9 cellular contexts compared by ENCODE assay signal in the genomic region with DNA sequence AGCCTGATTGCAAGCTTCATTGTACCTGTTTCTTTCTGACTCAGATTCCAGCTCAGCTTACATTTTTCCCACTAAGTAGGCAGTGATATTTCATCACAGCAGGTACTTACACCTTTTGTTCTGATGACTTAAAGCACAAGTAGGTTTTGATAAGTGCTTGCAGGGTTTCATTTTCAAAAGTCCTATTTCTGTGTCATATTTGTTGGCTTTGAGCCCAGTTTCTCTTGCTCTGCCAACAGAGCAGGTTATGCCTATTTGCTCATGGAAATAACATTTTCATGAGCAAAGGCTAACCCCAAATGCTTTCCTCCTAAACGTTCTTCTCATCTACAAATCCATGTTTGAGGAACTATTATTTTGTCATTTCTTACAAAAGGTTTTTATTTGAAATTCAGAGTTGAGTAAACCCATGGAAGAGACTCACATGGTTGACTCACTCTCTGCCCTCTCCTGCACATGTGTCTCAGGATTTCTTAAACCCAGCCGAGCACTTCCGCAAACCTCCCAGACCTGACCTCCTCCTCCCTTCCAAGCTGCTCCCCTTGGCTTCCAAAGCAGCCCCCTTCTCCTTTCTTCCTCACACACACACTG. TPM values are rescaled to one million over a fixed set of nuclear protein-coding genes. Genes with fewer than 3 reads are reported as not detected.
DNase-seq lines count a peak whose midpoint lies in the region; ATAC-seq and TF ChIP-seq lines count a peak whose summit lies in the region.
"Had no signal": no experiment of that assay in that cellular context is flagged by ENCODE, and none has a peak within 500 bp of the region (broad histone marks: within the 10 kb centered on the region; RNA-seq: fewer than 3 reads in every experiment).

No MANE protein-coding gene starts in this region.

- H3K36me3 ChIP-seq in liver (ENCODE audit: control insufficient read depth in 4 of 4, insufficient read depth in 3 of 4, low read depth in 1 of 4, low read length in 3 of 4), result no peaks in the 10 kb centered on the region
- H3K36me3 ChIP-seq: gastrocnemius medialis had no signal

- peaks cover 8 to 28% (median 26%) of the 10 kb centered on the region in 4 donors for H3K4me1 ChIP-seq in liver (ENCODE audit: control insufficient read depth in 4 of 4, insufficient read depth in 4 of 4, low read length in 3 of 4)
- H3K4me1 ChIP-seq: gastrocnemius medialis had no signal

- TF ChIP-seq CTCF in liver (IDR thresholded peaks at IDR 0.05; ENCODE audit: low read depth, low read length, missing input control), result no peak

- 45% methylated on average over 3 of the region's 3 CpGs for WGBS in liver

- no peak overlapping the region for H3K9ac ChIP-seq in liver (ENCODE audit: low read depth in 1 of 2, low read length in 2 of 2)

- peak; percentile 46 for DNase-seq in Ammon's horn (ENCODE audit: low spot score)
- peak; percentile 54 for DNase-seq in NCI-H2227 treated with DMSO at 0.1 percent for 48 hours (lab: John Stamatoyannopoulos, UW)
- DNase-seq in amniotic epithelial cell (ENCODE audit: low read depth), result peak; percentile 78
- no peak for DNase-seq in inferior parietal cortex (ENCODE audit: extremely low spot score)
- DNase-seq in KG1 (lab: John Stamatoyannopoulos, UW), result no peak

- no peaks in the 10 kb centered on the region for H3K27me3 ChIP-seq in liver (ENCODE audit: control insufficient read depth in 4 of 4, insufficient read depth in 4 of 4, low read length in 3 of 4)
- H3K27me3 ChIP-seq: gastrocnemius medialis had no signal

- H3K9me3 ChIP-seq in liver (ENCODE audit: control insufficient read depth in 4 of 4, low read length in 3 of 4), result no peaks in the 10 kb centered on the region
- H3K9me3 ChIP-seq: gastrocnemius medialis had no signal

- H3K4me3 ChIP-seq in liver (ENCODE audit: low read depth in 1 of 3, low read length in 3 of 3), result no peak overlapping the region
- H3K4me3 ChIP-seq: gastrocnemius medialis had no signal

- no peak for TF ChIP-seq RAD21 in liver (IDR thresholded peaks at IDR 0.05)

- ATAC-seq in GM18867 (IDR thresholded peaks at IDR 0.05; ENCODE audit: unreplicated experiment), result peak; percentile 82
- peak; percentile 85 for ATAC-seq in HG03108 (IDR thresholded peaks at IDR 0.05; ENCODE audit: unreplicated experiment)
- ATAC-seq: gastrocnemius medialis had no signal

- peak overlapping the region; percentile 54 for H3K27ac ChIP-seq in liver (ENCODE audit: low read depth in 1 of 2, low read length in 2 of 2)
- H3K27ac ChIP-seq: gastrocnemius medialis had no signal

TF ChIP-seq in liver, 16 proteins besides CTCF, POLR2A, EP300 and RAD21:
- TF ChIP-seq SP1 (IDR thresholded peaks at IDR 0.05) (no peak), ZBTB33 (IDR thresholded peaks at IDR 0.05) (no peak), HNF4A (conservative IDR thresholded peaks at IDR 0.05) (no peak), ATF3 (IDR thresholded peaks at IDR 0.05) (no peak), YY1 (IDR thresholded peaks at IDR 0.05) (no peak), HNF4G (IDR thresholded peaks at IDR 0.05) (no peak), EGR1 (IDR thresholded peaks at IDR 0.05; ENCODE audit: low read depth in 2 of 2) (no peak), RXRA (IDR thresholded peaks at IDR 0.05) (no peak), FOXA1 (IDR thresholded peaks at IDR 0.05) (no peak), GABPA (IDR thresholded peaks at IDR 0.05 in 1 of 2, conservative IDR thresholded peaks at IDR 0.05 in 1 of 2) (no peak), JUND (IDR thresholded peaks at IDR 0.05) (no peak), TAF1 (conservative IDR thresholded peaks at IDR 0.05) (no peak), FOXA2 (IDR thresholded peaks at IDR 0.05) (no peak), MAX (IDR thresholded peaks at IDR 0.05) (no peak), NR2F2 (IDR thresholded peaks at IDR 0.05) (no peak)
- TF ChIP-seq, protein P1, sequence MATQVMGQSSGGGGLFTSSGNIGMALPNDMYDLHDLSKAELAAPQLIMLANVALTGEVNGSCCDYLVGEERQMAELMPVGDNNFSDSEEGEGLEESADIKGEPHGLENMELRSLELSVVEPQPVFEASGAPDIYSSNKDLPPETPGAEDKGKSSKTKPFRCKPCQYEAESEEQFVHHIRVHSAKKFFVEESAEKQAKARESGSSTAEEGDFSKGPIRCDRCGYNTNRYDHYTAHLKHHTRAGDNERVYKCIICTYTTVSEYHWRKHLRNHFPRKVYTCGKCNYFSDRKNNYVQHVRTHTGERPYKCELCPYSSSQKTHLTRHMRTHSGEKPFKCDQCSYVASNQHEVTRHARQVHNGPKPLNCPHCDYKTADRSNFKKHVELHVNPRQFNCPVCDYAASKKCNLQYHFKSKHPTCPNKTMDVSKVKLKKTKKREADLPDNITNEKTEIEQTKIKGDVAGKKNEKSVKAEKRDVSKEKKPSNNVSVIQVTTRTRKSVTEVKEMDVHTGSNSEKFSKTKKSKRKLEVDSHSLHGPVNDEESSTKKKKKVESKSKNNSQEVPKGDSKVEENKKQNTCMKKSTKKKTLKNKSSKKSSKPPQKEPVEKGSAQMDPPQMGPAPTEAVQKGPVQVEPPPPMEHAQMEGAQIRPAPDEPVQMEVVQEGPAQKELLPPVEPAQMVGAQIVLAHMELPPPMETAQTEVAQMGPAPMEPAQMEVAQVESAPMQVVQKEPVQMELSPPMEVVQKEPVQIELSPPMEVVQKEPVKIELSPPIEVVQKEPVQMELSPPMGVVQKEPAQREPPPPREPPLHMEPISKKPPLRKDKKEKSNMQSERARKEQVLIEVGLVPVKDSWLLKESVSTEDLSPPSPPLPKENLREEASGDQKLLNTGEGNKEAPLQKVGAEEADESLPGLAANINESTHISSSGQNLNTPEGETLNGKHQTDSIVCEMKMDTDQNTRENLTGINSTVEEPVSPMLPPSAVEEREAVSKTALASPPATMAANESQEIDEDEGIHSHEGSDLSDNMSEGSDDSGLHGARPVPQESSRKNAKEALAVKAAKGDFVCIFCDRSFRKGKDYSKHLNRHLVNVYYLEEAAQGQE (IDR thresholded peaks at IDR 0.05), result no peak

RNA-seq across cellular contexts. Expression of gene LTA4H, which starts 12.3 kb away (rescaled TPM):
- 10 to 100 TPM; 25.1 to 34.5 TPM for total RNA-seq in liver
- 10 to 100 TPM; 16.6 to 16.7 TPM for polyA plus RNA-seq in liver

RNA-seq across cellular contexts. Expression of gene HAL, which starts 51.6 kb away (rescaled TPM):
- 100 to 1,000 TPM; 125 to 174 TPM for total RNA-seq in liver
- polyA plus RNA-seq in liver, result 100 to 1,000 TPM in 1 of 2 donors, 10 to 100 TPM in 1; 62.4 to 114 TPM

Comparison
In these comparisons a context has a peak if more than half of its experiments do, and no peak if none do; other contexts are left out.
1. DNase-seq: peak in Ammon's horn (single experiment), NCI-H2227 treated with DMSO at 0.1 percent for 48 hours (single experiment) and amniotic epithelial cell (single experiment); none in inferior parietal cortex (single experiment) and KG1 (single experiment).